33 cellular contexts compared by ENCODE assay signal in genomic region chr17:61519754-61520440, GRCh38.
"Had no signal": no experiment of that assay in that cellular context is flagged by ENCODE, and none has a peak within 500 bp of the region (broad histone marks: within the 10 kb centered on the region; RNA-seq: fewer than 3 reads in every experiment).

No MANE protein-coding gene starts in this region.

- H2AFZ ChIP-seq: PC-9 had no signal

- ATAC-seq: activated CD8-positive, alpha-beta memory T cell treated with anti-CD3 and anti-CD28 coated beads, Interleukin-2, amount 10 ng/mL, durations not matched to agents 7 days and 5 days; activated naive CD8-positive, alpha-beta T cell treated with anti-CD3 and anti-CD28 coated beads, Interleukin-2, amount 50 U/mL, for 24 hours; Right ventricle myocardium inferior had no signal

- H3K4me3 ChIP-seq: PC-9 had no signal

- H3K4me2 ChIP-seq: PC-9 had no signal

- H3K36me3 ChIP-seq: brain microvascular endothelial cell, WERI-Rb-1 had no signal

- DNase-seq: activated CD4-positive, alpha-beta memory T cell treated with anti-CD3 and anti-CD28 coated beads, Interleukin-2, amount 10 ng/mL, durations not matched to agents 7 days and 5 days; activated CD4-positive, alpha-beta T cell treated with anti-CD3 and anti-CD28 coated beads for 1 hour; activated CD4-positive, alpha-beta T cell treated with anti-CD3 and anti-CD28 coated beads for 48 hours; activated CD4-positive, CD25-positive, alpha-beta regulatory T cell; activated CD8-positive, alpha-beta memory T cell treated with anti-CD3 and anti-CD28 coated beads for 24 hours; activated CD8-positive, alpha-beta memory T cell treated with anti-CD3 and anti-CD28 coated beads, Interleukin-2, amount 10 ng/mL, durations not matched to agents 7 days and 5 days; activated CD8-positive, alpha-beta memory T cell treated with anti-CD3 and anti-CD28 coated beads, Interleukin-2, amount 50 U/mL, for 48 hours; activated effector memory CD4-positive, alpha-beta T cell treated with Interleukin-2 at 50 U/mL for 16 hours; activated naive CD4-positive, alpha-beta T cell treated with anti-CD3 and anti-CD28 coated beads, Interleukin-2, amount 10 ng/mL, durations not matched to agents 7 days and 5 days; activated naive CD8-positive, alpha-beta T cell treated with anti-CD3 and anti-CD28 coated beads, Interleukin-2, amount 50 U/mL, for 24 hours; activated T-cell treated with anti-CD3 and anti-CD28 coated beads, Interleukin-2, amount 50 U/mL, for 48 hours; aorta; brain microvascular endothelial cell; central memory CD4-positive, alpha-beta T cell; Karpas-422; MM.1S; MV-4-11; NCI-H1092; NCI-H1436 treated with DMSO at 0.1 percent for 48 hours; NCI-H1694 treated with DMSO at 0.1 percent for 48 hours; NCI-H2029; NCI-H226; NCI-H446 treated with DMSO at 0.1 percent for 48 hours; NCI-H524; NCI-H748 treated with DMSO at 0.1 percent for 48 hours; NK-92 treated with Interleukin-12 subunit alpha and Interleukin-12 subunit beta, amount 100 ng/mL, for 24 hours; PC-9; SIG-M5; SW 1271; T1000; WERI-Rb-1 had no signal

- H3K27ac ChIP-seq: brain microvascular endothelial cell, PC-9, RWPE1, WERI-Rb-1 had no signal
